Comparison of ENCODE assay signal across 8 cellular contexts in the genomic region with DNA sequence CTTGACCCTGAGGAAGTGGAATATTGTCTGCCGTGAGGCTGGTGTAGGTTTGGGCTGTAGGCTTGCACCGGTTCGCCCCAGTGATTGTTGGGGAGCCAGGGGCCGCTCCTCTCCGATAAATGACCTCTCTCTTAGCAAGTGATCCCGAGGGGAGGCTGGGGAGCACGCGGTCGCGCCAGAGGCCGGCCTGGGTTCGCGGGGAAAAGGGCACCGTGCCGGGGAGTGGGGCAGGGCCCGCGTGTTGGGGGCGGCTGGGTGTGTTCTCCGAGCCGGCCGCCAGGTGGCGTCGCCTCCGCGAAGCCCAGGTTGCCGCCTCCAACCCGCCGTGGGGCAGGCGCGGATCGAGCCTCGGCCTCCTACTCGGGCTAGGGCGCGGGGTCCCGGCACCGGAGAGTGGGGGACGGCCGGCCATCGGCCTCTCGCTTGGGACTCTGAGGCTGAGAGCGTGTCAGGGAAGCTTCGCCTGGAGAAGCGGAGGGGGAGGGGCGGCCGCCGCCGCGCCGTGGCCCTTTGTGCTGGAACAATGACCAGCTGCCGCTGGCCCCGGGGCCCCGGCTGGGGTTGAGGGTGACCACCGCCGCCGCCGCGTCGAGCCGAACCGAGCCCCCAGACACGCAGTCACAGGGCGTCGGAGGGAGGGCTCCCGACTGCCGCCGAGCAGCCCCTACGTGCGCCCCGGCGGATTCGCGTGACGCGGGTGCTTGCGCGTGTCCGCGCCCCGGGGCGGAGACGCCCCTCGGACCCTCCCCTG. TPM values are rescaled to one million over a fixed set of nuclear protein-coding genes. Genes with fewer than 3 reads are reported as not detected.
DNase-seq lines count a peak whose midpoint lies in the region; ATAC-seq and TF ChIP-seq lines count a peak whose summit lies in the region.

No MANE protein-coding gene starts in this region.

- H3K4me3 ChIP-seq in AG10803 (ENCODE audit: low read length) (peak overlapping the region; percentile 78), esophagus (ENCODE audit: low read depth in 1 of 2, low read length in 2 of 2) (peak overlapping the region; percentile 63 to 83), muscle layer of colon (ENCODE audit: low read depth in 1 of 2, low read length in 2 of 2) (peak overlapping the region; percentile 68 to 90)

- peak overlapping the region; percentile 96 for H3K9ac ChIP-seq in muscle layer of colon (ENCODE audit: low read length)

- peaks cover 4 to 12% of the 10 kb centered on the region in 2 donors for H3K36me3 ChIP-seq in esophagus (ENCODE audit: control insufficient read depth in 2 of 2, insufficient read depth in 2 of 2, low read length in 1 of 2)
- H3K36me3 ChIP-seq in muscle layer of colon (ENCODE audit: insufficient read depth, low read length): peaks cover 17% of the 10 kb centered on the region

- H3K27ac ChIP-seq in esophagus (ENCODE audit: low read depth in 2 of 2, low read length in 1 of 2): peak overlapping the region; percentile 95 to 98
- H3K27ac ChIP-seq in muscle layer of colon (ENCODE audit: low read depth, low read length): peak overlapping the region; percentile 98

- H3K9me3 ChIP-seq in esophagus (ENCODE audit: control insufficient read depth in 2 of 2, insufficient read depth in 1 of 2, low read depth in 1 of 2, low read length in 1 of 2): no peaks in the 10 kb centered on the region
- no peaks in the 10 kb centered on the region for H3K9me3 ChIP-seq in muscle layer of colon (ENCODE audit: low read length)

- H3K4me1 ChIP-seq in esophagus (ENCODE audit: control insufficient read depth in 2 of 2, insufficient read depth in 2 of 2, low read length in 1 of 2) (peaks cover 3 to 17% of the 10 kb centered on the region in 2 donors), muscle layer of colon (ENCODE audit: insufficient read depth, low read length) (peaks cover 37% of the 10 kb centered on the region)

- peak; percentile 54 for TF ChIP-seq CTCF in AG10803 (conservative IDR thresholded peaks at IDR 0.05; ENCODE audit: low read length)

- no peaks in the 10 kb centered on the region for H3K27me3 ChIP-seq in esophagus (ENCODE audit: control insufficient read depth in 1 of 2, insufficient read depth in 2 of 2, low read length in 2 of 2)
- no peaks in the 10 kb centered on the region for H3K27me3 ChIP-seq in muscle layer of colon (ENCODE audit: control insufficient read depth in 1 of 2, insufficient read depth in 2 of 2, low read length in 2 of 2)

- ATAC-seq in GM18861 (IDR thresholded peaks at IDR 0.05; ENCODE audit: unreplicated experiment): peak; percentile 32
- ATAC-seq in HG03159 (IDR thresholded peaks at IDR 0.05; ENCODE audit: unreplicated experiment): peak; percentile 44

- DNase-seq in AG10803 (ENCODE audit: low read depth) (peak; percentile 71), NOMO-1 treated with dmso at 0.1 percent for 144 hours (lab: John Stamatoyannopoulos, UW; ENCODE audit: unreplicated experiment) (peak; percentile 31)
- DNase-seq in activated T-cell treated with anti-CD3 and anti-CD28 coated beads, Interleukin-2, amount 50 U/mL, for 1 hour: peak; percentile 86
- DNase-seq in stimulated activated CD8-positive, alpha-beta memory T cell treated with anti-CD3 and anti-CD28 coated beads, Interleukin-7, amount 100 ng/mL, for 24 hours (ENCODE audit: low read depth): peak; percentile 43

- 0 to 1% methylated on average over 67 to 83 of the region's 83 CpGs for WGBS in esophagus, 2 donors

RNA-seq across cellular contexts. Expression of a gene that starts 0.4 kb away (rescaled TPM):
- 10 to 100 TPM; 31.8 to 34.9 TPM for polyA plus RNA-seq in esophagus

RNA-seq across cellular contexts. Expression of a gene that starts 11.8 kb away (rescaled TPM):
- 1 to 10 TPM; 3.6 to 7.1 TPM for polyA plus RNA-seq in esophagus

RNA-seq across cellular contexts. Expression of a gene that starts 11.9 kb away (rescaled TPM):
- polyA plus RNA-seq in esophagus: 10 to 100 TPM; 60.6 to 89.1 TPM

RNA-seq across cellular contexts. Expression of a gene that starts 29.9 kb away (rescaled TPM):
- polyA plus RNA-seq in esophagus: 1 to 10 TPM; 1.4 to 1.9 TPM

RNA-seq across cellular contexts. Expression of a gene that starts 31.8 kb away (rescaled TPM):
- polyA plus RNA-seq in esophagus: under 1 TPM; 0.11 to 0.14 TPM

Comparison
In these comparisons a context has a peak if more than half of its experiments do, and no peak if none do; other contexts are left out.
1. Peak in every context shown above with its lines: DNase-seq, ATAC-seq, H3K4me3 ChIP-seq and H3K27ac ChIP-seq.
2. DNase-seq: peak in every context shown above with its lines; median percentile 86 in activated T-cell treated with anti-CD3 and anti-CD28 coated beads, Interleukin-2, amount 50 U/mL, for 1 hour; 71 in AG10803; 43 in stimulated activated CD8-positive, alpha-beta memory T cell treated with anti-CD3 and anti-CD28 coated beads, Interleukin-7, amount 100 ng/mL, for 24 hours; 31 in NOMO-1 treated with dmso at 0.1 percent for 144 hours.